Comparison of ENCODE assay signal across 8 cellular contexts in genomic region chr4:4289055-4289454, GRCh38. TPM values are rescaled to one million over a fixed set of nuclear protein-coding genes. Genes with fewer than 3 reads are reported as not detected.
DNase-seq lines count a peak whose midpoint lies in the region; ATAC-seq and TF ChIP-seq lines count a peak whose summit lies in the region.

No MANE protein-coding gene starts in this region.

- H3K36me3 Mint-ChIP-seq in activated T-cell treated with anti-CD3 and anti-CD28 coated beads, Interleukin-2, amount 50 U/mL, for 24 hours (ENCODE audit: low read depth), result peaks cover 70% of the 10 kb centered on the region
- H3K36me3 Mint-ChIP-seq in activated naive CD8-positive, alpha-beta T cell treated with anti-CD3 and anti-CD28 coated beads for 36 hours, result peaks cover 23% of the 10 kb centered on the region

- no peaks in the 10 kb centered on the region for H3K9me3 Mint-ChIP-seq in activated T-cell treated with anti-CD3 and anti-CD28 coated beads, Interleukin-2, amount 50 U/mL, for 24 hours
- H3K9me3 Mint-ChIP-seq in activated naive CD8-positive, alpha-beta T cell treated with anti-CD3 and anti-CD28 coated beads for 36 hours, result no peaks in the 10 kb centered on the region

- H3K27me3 ChIP-seq in kidney epithelial cell (ENCODE audit: control insufficient read depth, insufficient read depth, low read length) (no peaks in the 10 kb centered on the region), thoracic aorta (replicated peaks; ENCODE audit: insufficient read depth) (no peaks in the 10 kb centered on the region)

- no peaks in the 10 kb centered on the region for H3K27me3 Mint-ChIP-seq in activated T-cell treated with anti-CD3 and anti-CD28 coated beads, Interleukin-2, amount 50 U/mL, for 24 hours
- H3K27me3 Mint-ChIP-seq in activated naive CD8-positive, alpha-beta T cell treated with anti-CD3 and anti-CD28 coated beads for 36 hours, result no peaks in the 10 kb centered on the region

- peaks cover 65% of the 10 kb centered on the region for H3K4me1 Mint-ChIP-seq in activated T-cell treated with anti-CD3 and anti-CD28 coated beads, Interleukin-2, amount 50 U/mL, for 24 hours (ENCODE audit: low read depth)
- peaks cover 43% of the 10 kb centered on the region for H3K4me1 Mint-ChIP-seq in activated naive CD8-positive, alpha-beta T cell treated with anti-CD3 and anti-CD28 coated beads for 36 hours

- peak overlapping the region; percentile 94 for H3K27ac Mint-ChIP-seq in activated T-cell treated with anti-CD3 and anti-CD28 coated beads, Interleukin-2, amount 50 U/mL, for 24 hours
- H3K27ac Mint-ChIP-seq in activated naive CD8-positive, alpha-beta T cell treated with anti-CD3 and anti-CD28 coated beads for 36 hours, result peak overlapping the region; percentile 92

- no peak for DNase-seq in activated T-cell treated with anti-CD3 and anti-CD28 coated beads, Interleukin-2, amount 50 U/mL, for 24 hours
- no peak for DNase-seq in activated T-cell treated with anti-CD3 and anti-CD28 coated beads, Interleukin-2, amount 50 U/mL, for 48 hours
- no peak for DNase-seq in activated naive CD8-positive, alpha-beta T cell treated with anti-CD3 and anti-CD28 coated beads for 36 hours
- DNase-seq in kidney epithelial cell (ENCODE audit: low read depth) (no peak), thoracic aorta (ENCODE audit: low spot score) (no peak), retina (no peak)
- no peak for DNase-seq in activated CD8-positive, alpha-beta memory T cell treated with anti-CD3 and anti-CD28 coated beads for 24 hours

- no peak overlapping the region for H3K27ac ChIP-seq in thoracic aorta

- peaks cover 17 to 22% of the 10 kb centered on the region in 2 donors for H3K4me1 ChIP-seq in thoracic aorta (ENCODE audit: control insufficient read depth in 1 of 2, low read depth in 2 of 2)

- peak overlapping the region; percentile 97 for H3K4me3 Mint-ChIP-seq in activated T-cell treated with anti-CD3 and anti-CD28 coated beads, Interleukin-2, amount 50 U/mL, for 24 hours
- H3K4me3 Mint-ChIP-seq in activated naive CD8-positive, alpha-beta T cell treated with anti-CD3 and anti-CD28 coated beads for 36 hours, result peak overlapping the region; percentile 97

- ATAC-seq in thoracic aorta (ENCODE audit: insufficient number of reproducible peaks, low FRiP score, low read depth) (no peak), HG03457 (IDR thresholded peaks at IDR 0.05; ENCODE audit: unreplicated experiment) (no peak)

- no peaks in the 10 kb centered on the region for H3K9me3 ChIP-seq in thoracic aorta

- H3K36me3 ChIP-seq in kidney epithelial cell (ENCODE audit: control insufficient read depth, insufficient read depth, low read length) (no peaks in the 10 kb centered on the region), thoracic aorta (peaks cover 7% of the 10 kb centered on the region)

- H3K4me3 ChIP-seq in kidney epithelial cell (ENCODE audit: low read depth, low read length), result peak overlapping the region; percentile 73
- H3K4me3 ChIP-seq in thoracic aorta, result peak overlapping the region; percentile 84

- TF ChIP-seq CTCF in kidney epithelial cell (IDR thresholded peaks at IDR 0.05; ENCODE audit: insufficient read depth, low read length, poor library complexity, severe bottlenecking) (no peak), thoracic aorta (IDR thresholded peaks at IDR 0.05) (no peak)

RNA-seq across cellular contexts. Expression of gene LYAR, which starts 0.9 kb away (rescaled TPM):
- total RNA-seq in activated naive CD8-positive, alpha-beta T cell treated with anti-CD3 and anti-CD28 coated beads for 36 hours, result 100 to 1,000 TPM in 1 of 2 experiments, 10 to 100 TPM in 1; 97.6 to 106 TPM
- total RNA-seq in kidney epithelial cell, result 17.9 and 21.0 TPM in 2 replicates
- total RNA-seq in thoracic aorta, result 10 to 100 TPM in 1 of 2 donors, 1 to 10 TPM in 1; 7.3 to 20.7 TPM

RNA-seq across cellular contexts. Expression of gene ZBTB49, which starts 1.0 kb away (rescaled TPM):
- 1 to 10 TPM; 5.7 to 6.0 TPM for total RNA-seq in activated naive CD8-positive, alpha-beta T cell treated with anti-CD3 and anti-CD28 coated beads for 36 hours
- total RNA-seq in kidney epithelial cell (3.9 and 8.5 TPM in 2 replicates), thoracic aorta (10 to 100 TPM in 1 of 2 donors, 1 to 10 TPM in 1; 8.4 to 10.2 TPM)

RNA-seq across cellular contexts. Expression of gene TMEM128, which starts 41.0 kb away (rescaled TPM):
- 10 to 100 TPM; 23.6 to 25.0 TPM for total RNA-seq in activated naive CD8-positive, alpha-beta T cell treated with anti-CD3 and anti-CD28 coated beads for 36 hours
- total RNA-seq in kidney epithelial cell (37.7 and 39.1 TPM in 2 replicates), thoracic aorta (10 to 100 TPM; 24.4 to 27.4 TPM)
